In the genomic region with DNA sequence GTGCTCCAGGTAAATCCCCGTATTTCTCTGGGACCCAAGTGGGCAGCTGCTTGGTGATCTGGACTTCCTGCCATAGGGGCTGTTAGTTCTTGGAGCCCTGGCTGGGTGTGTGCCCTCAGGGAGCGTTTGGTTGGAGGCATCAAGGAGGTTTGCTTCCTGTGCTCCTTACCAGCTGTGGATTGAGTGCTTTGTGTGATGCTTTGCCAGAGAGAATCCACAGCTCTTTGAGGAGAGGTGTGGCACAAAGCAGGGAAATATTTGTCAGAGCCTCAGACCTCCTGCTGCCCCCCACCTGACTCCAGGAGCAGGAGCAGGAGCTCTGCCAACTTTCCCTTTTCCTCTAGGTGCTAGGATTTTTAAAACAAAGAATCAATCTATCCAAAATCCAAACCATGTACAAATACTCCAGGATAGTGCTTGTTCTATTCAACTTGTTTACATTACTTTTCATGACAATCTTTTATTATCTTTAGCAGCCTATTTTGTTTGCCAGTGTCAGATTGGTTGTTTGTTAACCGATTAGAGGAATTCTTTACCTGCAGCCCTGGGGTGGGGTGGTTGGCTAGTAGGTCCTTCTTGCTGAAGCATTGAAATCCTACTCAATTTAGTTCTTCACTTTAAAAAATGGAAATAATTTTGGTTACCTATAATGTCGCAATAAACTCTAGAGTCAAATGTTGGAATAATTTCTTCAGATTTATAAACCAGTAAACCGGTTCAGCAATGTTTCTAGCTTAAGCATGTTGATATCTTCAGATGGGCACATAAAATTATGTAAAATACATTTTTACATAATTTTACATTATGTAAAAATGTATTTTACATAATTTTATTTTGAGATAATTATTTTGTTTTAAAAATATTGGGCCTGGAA, we compare ENCODE assay signal across 8 cellular contexts. TPM values are rescaled to one million over a fixed set of nuclear protein-coding genes. Genes with fewer than 3 reads are reported as not detected.
DNase-seq lines count a peak whose midpoint lies in the region; ATAC-seq and TF ChIP-seq lines count a peak whose summit lies in the region.

No MANE protein-coding gene starts in this region.

- no peak overlapping the region for H2BK12ac ChIP-seq in H9 (ENCODE audit: insufficient read length, low read depth, low read length)

- H3K27me3 Mint-ChIP-seq in H9 (ENCODE audit: low read depth): peaks cover 23% of the 10 kb centered on the region
- H3K27me3 Mint-ChIP-seq in activated T-cell treated with anti-CD3 and anti-CD28 coated beads, Interleukin-2, amount 50 U/mL, for 72 hours (ENCODE audit: low read depth): peaks cover 8% of the 10 kb centered on the region
- peaks cover 13 to 19% (median 14%) of the 10 kb centered on the region in 3 donors for H3K27me3 Mint-ChIP-seq in CD14-positive monocyte (ENCODE audit: low read depth in 3 of 3)

- peak overlapping the region in 1 of 2 experiments; percentile 64; a peak in 2 of 4 replicates for H3K4me3 ChIP-seq in Panc1 (ENCODE audit: low read depth in 2 of 2, low read length in 2 of 2)
- H3K4me3 ChIP-seq in spleen: peak overlapping the region in 2 of 8 donors; percentile 60 to 77

- no peak overlapping the region for H2AK5ac ChIP-seq in H9 (ENCODE audit: insufficient read length, low read length)

- TF ChIP-seq POLR2A in spleen (IDR thresholded peaks at IDR 0.05): no peak

- H3K36me3 Mint-ChIP-seq in H9 (ENCODE audit: insufficient read depth in 1 of 3, low read depth in 3 of 3) (peaks cover 5 to 8% (median 5%) of the 10 kb centered on the region in 3 experiments; a peak in 2 of 7 replicates), CD14-positive monocyte (peaks cover 3% of the 10 kb centered on the region in 2 donors)
- no peaks in the 10 kb centered on the region for H3K36me3 Mint-ChIP-seq in activated T-cell treated with anti-CD3 and anti-CD28 coated beads, Interleukin-2, amount 50 U/mL, for 72 hours (ENCODE audit: insufficient read depth in 2 of 2)

- H3K23me2 ChIP-seq in H9 (ENCODE audit: insufficient read length, low read depth, low read length, poor library complexity, severe bottlenecking): peaks cover 15% of the 10 kb centered on the region

- no peaks in the 10 kb centered on the region for H4K20me1 ChIP-seq in H9 (ENCODE audit: control insufficient read depth, insufficient read depth, insufficient read length)

- H3K27me3 ChIP-seq in H9 (ENCODE audit: insufficient read depth, low read length): no peaks in the 10 kb centered on the region
- H3K27me3 ChIP-seq in Panc1 (ENCODE audit: control insufficient read depth, insufficient read depth, low read length): no peaks in the 10 kb centered on the region
- peaks cover 0 to 42% (median 6%) of the 10 kb centered on the region in 7 donors for H3K27me3 ChIP-seq in spleen (replicated peaks in 1 of 7)

- no peak overlapping the region for H3K9ac ChIP-seq in H9 (ENCODE audit: extremely low read depth, insufficient read length, low read length)

- no CpG with 5 or more reads among the region's 5 CpGs for WGBS in H9 (ENCODE audit: extremely low coverage, insufficient read length, low lambda C conversion rate)
- WGBS in spleen, 5 donors: 53 to 74% (median 67%) methylated on average over 5 of the region's 5 CpGs

- no peak overlapping the region for H3K4me2 ChIP-seq in H9 (ENCODE audit: insufficient read depth, insufficient read length, low read length)

- H3K36me3 ChIP-seq in Panc1 (ENCODE audit: control insufficient read depth, insufficient read depth, low read length) (no peaks in the 10 kb centered on the region), spleen (no peaks in the 10 kb centered on the region)

- no peak overlapping the region for H4K8ac ChIP-seq in H9 (replicated peaks; ENCODE audit: insufficient read length, low read depth, low read length)

- H2BK5ac ChIP-seq in H9 (ENCODE audit: insufficient read length, low read length): no peak overlapping the region

- no peak overlapping the region for H3K27ac Mint-ChIP-seq in H9
- no peak overlapping the region for H3K27ac Mint-ChIP-seq in activated T-cell treated with anti-CD3 and anti-CD28 coated beads, Interleukin-2, amount 50 U/mL, for 72 hours
- no peak overlapping the region for H3K27ac Mint-ChIP-seq in CD14-positive monocyte

- no peak for ATAC-seq in Panc1
- ATAC-seq in activated T-cell treated with anti-CD3 and anti-CD28 coated beads, Interleukin-2, amount 50 U/mL, for 72 hours (replicated peaks in 1 of 2): no peak
- ATAC-seq in GM18873 (IDR thresholded peaks at IDR 0.05; ENCODE audit: low FRiP score, unreplicated experiment): no peak

- H2BK15ac ChIP-seq in H9 (ENCODE audit: low read depth, low read length): no peak overlapping the region

- H3K79me1 ChIP-seq in H9 (ENCODE audit: insufficient read depth, low read depth, low read length, poor library complexity, severe bottlenecking): no peaks in the 10 kb centered on the region

- H3K79me2 ChIP-seq in H9 (ENCODE audit: insufficient read depth, low read length): peaks cover 2% of the 10 kb centered on the region; the same call in 1 of the 2 replicates

- intact Hi-C loops in Panc1 (cut with micrococcal nuclease; ENCODE audit: unreplicated experiment) (no loop called here), spleen (cut with DNase I; ENCODE audit: low total_unique reads) (no loop called here), CD14-positive monocyte (cut with micrococcal nuclease) (loop anchor here in 1 of 2 donors (2.0 kb wide), 1 partner anchor 101 kb away; no protein-coding TSS in a partner anchor)

- no peak overlapping the region for H2AFZ ChIP-seq in H9 (ENCODE audit: low read length)

- no peak overlapping the region for H3T11ph ChIP-seq in H9 (ENCODE audit: low read length)

- no peak overlapping the region for H2BK120ac ChIP-seq in H9 (ENCODE audit: low read depth, low read length, poor library complexity, severe bottlenecking)

- no peak overlapping the region for H3K14ac ChIP-seq in H9 (ENCODE audit: insufficient read depth, low read length)

- peaks cover 5% of the 10 kb centered on the region; the same call in 1 of the 2 replicates for H3K4me1 ChIP-seq in H9 (ENCODE audit: insufficient read depth, low read length)
- H3K4me1 ChIP-seq in Panc1 (ENCODE audit: control insufficient read depth, insufficient read depth, low read length): peaks cover 26% of the 10 kb centered on the region
- H3K4me1 ChIP-seq in spleen: peaks cover 4 to 56% (median 31%) of the 10 kb centered on the region in 6 donors

- H4K5ac ChIP-seq in H9 (ENCODE audit: insufficient read length, low read depth, low read length): no peak overlapping the region

- peak; percentile 45 for DNase-seq in H9
- no peak for DNase-seq in Panc1 (ENCODE audit: low read depth, low spot score)
- peak; percentile 77 for DNase-seq in islet precursor cell
- peak; percentile 55 for DNase-seq in spleen
- no peak for DNase-seq in activated T-cell treated with anti-CD3 and anti-CD28 coated beads, Interleukin-2, amount 50 U/mL, for 72 hours
- no peak for DNase-seq in CD14-positive monocyte (ENCODE audit: low spot score)
- no peak for DNase-seq in NCI-H2196 treated with DMSO at 0.1 percent for 48 hours (lab: John Stamatoyannopoulos, UW; ENCODE audit: unreplicated experiment)

- in situ Hi-C loops in Panc1 (cut with HindIII; ENCODE audit: low pct_unique_long_range_greater_than_20kb, low sequenced_read_pairs): no loop called here

- H3K9me3 ChIP-seq in H9 (ENCODE audit: control insufficient read depth, low read depth, low read length) (no peaks in the 10 kb centered on the region), Panc1 (ENCODE audit: control insufficient read depth, insufficient read depth, low read depth, low read length) (no peaks in the 10 kb centered on the region), spleen (no peaks in the 10 kb centered on the region)

- H3K4ac ChIP-seq in H9 (ENCODE audit: low read depth, low read length): no peak overlapping the region

- H2BK20ac ChIP-seq in H9 (ENCODE audit: low read depth, low read length, poor library complexity, severe bottlenecking): no peak overlapping the region

- no peak for TF ChIP-seq CTCF in H9 (conservative IDR thresholded peaks at IDR 0.05)
- no peak for TF ChIP-seq CTCF in Panc1 (IDR thresholded peaks at IDR 0.05)
- TF ChIP-seq CTCF in spleen (IDR thresholded peaks at IDR 0.05 in 8 of 11, conservative IDR thresholded peaks at IDR 0.05 in 3 of 11): no peak
- TF ChIP-seq CTCF in CD14-positive monocyte (IDR thresholded peaks at IDR 0.05): no peak

- no peak overlapping the region for H4K91ac ChIP-seq in H9 (ENCODE audit: insufficient read length, low read depth, low read length)

- CTCF ChIA-PET in Panc1 (lab: Charles Lee): no interaction called here

- POLR2A ChIA-PET in Panc1 (lab: Charles Lee): no interaction called here

- H3K27ac ChIP-seq in H9 (ENCODE audit: insufficient read length, low read depth, low read length) (no peak overlapping the region), Panc1 (ENCODE audit: low read length) (peak overlapping the region; percentile 59; the same call in 1 of the 2 replicates), spleen (peak overlapping the region in 4 of 8 donors; percentile 13 to 80 (median 69))

- H3K18ac ChIP-seq in H9 (ENCODE audit: insufficient read length, low read depth, low read length): no peak overlapping the region

- no peak overlapping the region for H3K23ac ChIP-seq in H9 (ENCODE audit: insufficient read length, low read depth, low read length)

- H3K4me1 Mint-ChIP-seq in H9: peaks cover 23 to 29% of the 10 kb centered on the region in 2 experiments
- H3K4me1 Mint-ChIP-seq in activated T-cell treated with anti-CD3 and anti-CD28 coated beads, Interleukin-2, amount 50 U/mL, for 72 hours (ENCODE audit: low read depth): peaks cover 24% of the 10 kb centered on the region
- peaks cover 26% of the 10 kb centered on the region for H3K4me1 Mint-ChIP-seq in CD14-positive monocyte

- H3K4me3 Mint-ChIP-seq in H9: peak overlapping the region in 1 of 2 experiments; percentile 96; a peak in 2 of 5 replicates
- no peak overlapping the region for H3K4me3 Mint-ChIP-seq in activated T-cell treated with anti-CD3 and anti-CD28 coated beads, Interleukin-2, amount 50 U/mL, for 72 hours
- no peak overlapping the region for H3K4me3 Mint-ChIP-seq in CD14-positive monocyte

- no peak overlapping the region for H3K56ac ChIP-seq in H9 (ENCODE audit: insufficient read length, low read depth, low read length)

- H3K9me3 Mint-ChIP-seq in H9 (peaks cover 4 to 5% of the 10 kb centered on the region in 2 experiments; a peak in 3 of 5 replicates), CD14-positive monocyte (peaks cover 0 to 3% (median 0%) of the 10 kb centered on the region in 7 donors)
- H3K9me3 Mint-ChIP-seq in activated T-cell treated with anti-CD3 and anti-CD28 coated beads, Interleukin-2, amount 50 U/mL, for 72 hours: no peaks in the 10 kb centered on the region

- BruUV-seq in Panc1 (replicated peaks; lab: Mats Ljungman, UMichigan): no TSS peak

RNA-seq across cellular contexts. Expression of a gene that starts 2.5 kb away (rescaled TPM):
- 20.8 and 21.3 TPM in 2 replicates for total RNA-seq in H9 (2021)
- total RNA-seq in Panc1 (2021; ENCODE audit: unreplicated experiment): 16.6 TPM
- polyA plus RNA-seq in Panc1 (2012; ENCODE audit: insufficient read length): 14.4 TPM
- total RNA-seq in spleen: 10 to 100 TPM; 20.8 to 46.0 (median 31.8) TPM
- polyA plus RNA-seq in spleen: 1 to 10 TPM; 3.9 to 8.7 (median 4.6) TPM
- 1 to 10 TPM; 6.3 to 7.0 TPM for total RNA-seq in activated T-cell treated with anti-CD3 and anti-CD28 coated beads, Interleukin-2, amount 50 U/mL, for 72 hours
- under 1 TPM; 0.15 to 0.33 TPM for polyA plus RNA-seq in CD14-positive monocyte

Comparison
In these comparisons a context has a peak if more than half of its experiments do, and no peak if none do; other contexts are left out.
1. DNase-seq: peak in H9 (single experiment), islet precursor cell (single experiment) and spleen (single experiment); none in Panc1 (single experiment), activated T-cell treated with anti-CD3 and anti-CD28 coated beads, Interleukin-2, amount 50 U/mL, for 72 hours (0 of 2), CD14-positive monocyte (single experiment) and NCI-H2196 treated with DMSO at 0.1 percent for 48 hours (single experiment).